Comparison of ENCODE assay signal across 1 cellular context in genomic region chr3:38133557-38134405, GRCh38.
A peak's percentile ranks its signal among the peaks of the same experiment; 100 is the strongest.
TF ChIP-seq lines count a peak whose summit lies in the region.

No MANE protein-coding gene starts in this region.

TF ChIP-seq in HepG2, 621 proteins besides CTCF, POLR2A, EP300 and RAD21 (continued from another document and continues in another):
- TF ChIP-seq AHDC1 (CRISPR knock-in tag; IDR thresholded peaks at IDR 0.05; ENCODE audit: borderline replicate concordance) (peak; percentile 80; the same call in 1 of the 2 replicates), ELF1 (CRISPR knock-in tag; IDR thresholded peaks at IDR 0.05) (no peak), ZNF879 (CRISPR knock-in tag; IDR thresholded peaks at IDR 0.05) (no peak), TFAP4 (IDR thresholded peaks at IDR 0.05; ENCODE audit: borderline replicate concordance, low read depth) (peak; percentile 61; the same call in 1 of the 2 replicates), ZNF639 (CRISPR knock-in tag; conservative IDR thresholded peaks at IDR 0.05) (0 out of 2 replicates have a peak, but pooled peaks have one; percentile 31), ZNF280B (CRISPR knock-in tag; IDR thresholded peaks at IDR 0.05; ENCODE audit: borderline replicate concordance) (no peak), ZNF691 (CRISPR knock-in tag; IDR thresholded peaks at IDR 0.05; ENCODE audit: borderline replicate concordance, low read depth) (peak; percentile 82; the same call in 1 of the 2 replicates), ZMYM4 (CRISPR knock-in tag; IDR thresholded peaks at IDR 0.05) (peak; percentile 65; the same call in 1 of the 2 replicates), ZNF672 (CRISPR knock-in tag; IDR thresholded peaks at IDR 0.05) (no peak), ZSCAN25 (CRISPR knock-in tag; IDR thresholded peaks at IDR 0.05) (peak; percentile 99), CHCHD3 (CRISPR knock-in tag; IDR thresholded peaks at IDR 0.05) (no peak), CCDC6 (CRISPR knock-in tag; IDR thresholded peaks at IDR 0.05) (0 out of 2 replicates have a peak, but pooled peaks have one; percentile 53), ZSCAN22 (CRISPR knock-in tag; IDR thresholded peaks at IDR 0.05) (no peak), SALL2 (CRISPR knock-in tag; IDR thresholded peaks at IDR 0.05) (no peak), CENPBD1 (CRISPR knock-in tag; IDR thresholded peaks at IDR 0.05; ENCODE audit: borderline replicate concordance, low read depth) (no peak), ZNF615 (CRISPR knock-in tag; IDR thresholded peaks at IDR 0.05; ENCODE audit: borderline replicate concordance) (no peak), HNRNPL (IDR thresholded peaks at IDR 0.05; ENCODE audit: low read depth, low read length) (no peak), HNRNPK (IDR thresholded peaks at IDR 0.05; ENCODE audit: low read depth, low read length, poor library complexity, severe bottlenecking) (no peak), FOXP4 (CRISPR knock-in tag; IDR thresholded peaks at IDR 0.05) (peak; percentile 88), ZNF724P (CRISPR knock-in tag; IDR thresholded peaks at IDR 0.05; ENCODE audit: borderline replicate concordance) (peak; percentile 44; the same call in 1 of the 2 replicates), ZNF660 (CRISPR knock-in tag; IDR thresholded peaks at IDR 0.05; ENCODE audit: borderline replicate concordance, low read depth) (no peak), SPEN (CRISPR knock-in tag; IDR thresholded peaks at IDR 0.05; ENCODE audit: low read depth) (peak; percentile 46; the same call in 1 of the 2 replicates), GPBP1L1 (CRISPR knock-in tag; IDR thresholded peaks at IDR 0.05) (no peak), HNRNPLL (IDR thresholded peaks at IDR 0.05; ENCODE audit: low read depth, low read length, poor library complexity, severe bottlenecking) (no peak), ZNF597 (CRISPR knock-in tag; IDR thresholded peaks at IDR 0.05) (no peak), NCOA5 (CRISPR knock-in tag; IDR thresholded peaks at IDR 0.05) (no peak), RFX1 (IDR thresholded peaks at IDR 0.05) (no peak), ZNF782 (CRISPR knock-in tag; IDR thresholded peaks at IDR 0.05; ENCODE audit: borderline replicate concordance) (no peak; the same call in 1 of the 2 replicates), ZNF678 (CRISPR knock-in tag; IDR thresholded peaks at IDR 0.05) (no peak), ZNF563 (CRISPR knock-in tag; IDR thresholded peaks at IDR 0.05) (no peak), MTERF4 (CRISPR knock-in tag; IDR thresholded peaks at IDR 0.05) (no peak), ZMAT5 (CRISPR knock-in tag; IDR thresholded peaks at IDR 0.05; ENCODE audit: borderline replicate concordance, low read depth) (no peak), ZNF687 (CRISPR knock-in tag; IDR thresholded peaks at IDR 0.05) (peak; percentile 94), ZNF3 (CRISPR knock-in tag; IDR thresholded peaks at IDR 0.05) (no peak)
